ENCODE assay signal across 1 cellular context in the genomic region with DNA sequence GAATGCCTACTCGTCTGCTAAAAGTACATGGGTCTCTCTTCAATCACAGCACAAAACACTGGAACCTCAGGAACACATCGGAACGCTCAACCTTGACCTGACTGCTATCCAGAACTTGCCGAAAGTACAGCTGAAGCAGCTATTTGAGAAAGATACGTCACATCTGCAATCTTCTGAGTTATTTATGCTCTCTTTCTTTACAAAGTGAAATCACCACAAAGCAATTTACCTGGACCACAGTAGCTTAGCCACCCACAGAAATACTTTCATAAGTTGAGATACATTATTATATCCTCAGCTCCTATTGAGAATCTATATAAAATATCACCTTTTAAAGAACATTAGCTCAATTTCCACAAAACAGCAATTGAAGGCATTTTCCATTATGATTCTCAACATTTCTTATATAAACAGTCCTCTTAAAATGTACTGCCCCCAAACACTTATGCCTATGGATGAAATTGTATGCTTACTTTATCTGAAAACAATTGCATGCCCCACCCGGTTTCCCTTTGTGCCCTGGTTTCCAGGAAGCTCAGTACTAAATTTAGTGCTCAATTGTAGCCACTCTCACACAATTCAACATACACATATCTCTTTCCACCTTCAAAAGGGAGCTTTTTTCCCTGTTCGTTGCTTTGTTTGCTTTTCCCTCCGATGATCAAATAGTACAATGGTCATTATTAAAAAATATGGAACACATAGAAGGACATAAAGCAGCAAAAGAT.
TF ChIP-seq lines count a peak whose summit lies in the region.

No MANE protein-coding gene starts in this region.

TF ChIP-seq in SK-N-SH, 30 proteins besides CTCF, POLR2A, EP300 and RAD21 (continued from another document):
- TF ChIP-seq, protein P1, sequence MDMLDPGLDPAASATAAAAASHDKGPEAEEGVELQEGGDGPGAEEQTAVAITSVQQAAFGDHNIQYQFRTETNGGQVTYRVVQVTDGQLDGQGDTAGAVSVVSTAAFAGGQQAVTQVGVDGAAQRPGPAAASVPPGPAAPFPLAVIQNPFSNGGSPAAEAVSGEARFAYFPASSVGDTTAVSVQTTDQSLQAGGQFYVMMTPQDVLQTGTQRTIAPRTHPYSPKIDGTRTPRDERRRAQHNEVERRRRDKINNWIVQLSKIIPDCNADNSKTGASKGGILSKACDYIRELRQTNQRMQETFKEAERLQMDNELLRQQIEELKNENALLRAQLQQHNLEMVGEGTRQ (IDR thresholded peaks at IDR 0.05; ENCODE audit: borderline replicate concordance, low read depth, low read length) = no peak
- no peak for TF ChIP-seq CHD2 (IDR thresholded peaks at IDR 0.05; ENCODE audit: low read length, partially characterized antibody)
- TF ChIP-seq, protein P2, sequence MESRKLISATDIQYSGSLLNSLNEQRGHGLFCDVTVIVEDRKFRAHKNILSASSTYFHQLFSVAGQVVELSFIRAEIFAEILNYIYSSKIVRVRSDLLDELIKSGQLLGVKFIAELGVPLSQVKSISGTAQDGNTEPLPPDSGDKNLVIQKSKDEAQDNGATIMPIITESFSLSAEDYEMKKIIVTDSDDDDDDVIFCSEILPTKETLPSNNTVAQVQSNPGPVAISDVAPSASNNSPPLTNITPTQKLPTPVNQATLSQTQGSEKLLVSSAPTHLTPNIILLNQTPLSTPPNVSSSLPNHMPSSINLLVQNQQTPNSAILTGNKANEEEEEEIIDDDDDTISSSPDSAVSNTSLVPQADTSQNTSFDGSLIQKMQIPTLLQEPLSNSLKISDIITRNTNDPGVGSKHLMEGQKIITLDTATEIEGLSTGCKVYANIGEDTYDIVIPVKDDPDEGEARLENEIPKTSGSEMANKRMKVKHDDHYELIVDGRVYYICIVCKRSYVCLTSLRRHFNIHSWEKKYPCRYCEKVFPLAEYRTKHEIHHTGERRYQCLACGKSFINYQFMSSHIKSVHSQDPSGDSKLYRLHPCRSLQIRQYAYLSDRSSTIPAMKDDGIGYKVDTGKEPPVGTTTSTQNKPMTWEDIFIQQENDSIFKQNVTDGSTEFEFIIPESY (IDR thresholded peaks at IDR 0.05; ENCODE audit: borderline replicate concordance, low read depth) = no peak
- TF ChIP-seq FOXJ3 (CRISPR knock-in tag; IDR thresholded peaks at IDR 0.05) = no peak
- TF ChIP-seq SMC3 (IDR thresholded peaks at IDR 0.05; ENCODE audit: low read depth, low read length) = no peak
- no peak for TF ChIP-seq TCF12 (IDR thresholded peaks at IDR 0.05)
- no peak for TF ChIP-seq POLR2AphosphoS5 (IDR thresholded peaks at IDR 0.05; ENCODE audit: low read depth, low read length)
- TF ChIP-seq RXRA (IDR thresholded peaks at IDR 0.05; ENCODE audit: borderline replicate concordance, low read depth) = no peak
- no peak for TF ChIP-seq TAF1 (IDR thresholded peaks at IDR 0.05; ENCODE audit: borderline replicate concordance, low read depth, low read length)
- no peak for TF ChIP-seq YY1 (IDR thresholded peaks at IDR 0.05; ENCODE audit: low read depth)
TF ChIP-seq in SK-N-SH: peak in this region for 0.
